Comparison of ENCODE assay signal across 8 cellular contexts in genomic region chr3:36993326-36994283, GRCh38. TPM values are rescaled to one million over a fixed set of nuclear protein-coding genes. Genes with fewer than 3 reads are reported as not detected.
A peak's percentile ranks its signal among the peaks of the same experiment; 100 is the strongest.
DNase-seq lines count a peak whose midpoint lies in the region; ATAC-seq and TF ChIP-seq lines count a peak whose summit lies in the region.

TSS of gene MLH1 (plus strand) at chr3:36993518. CDS start at chr3:36993548, 30 bp downstream.

- H3K27me3 Mint-ChIP-seq in neural progenitor cell (ENCODE audit: insufficient read depth, low read depth) = peaks cover 2% of the 10 kb centered on the region

- H3K9me3 ChIP-seq in neural progenitor cell (ENCODE audit: low read depth) = no peaks in the 10 kb centered on the region

- H3K4me3 ChIP-seq in Jurkat, Clone E6-1 (ENCODE audit: low read length) = peak within 1 kb of the TSS; percentile 82
- peak within 1 kb of the TSS; percentile 97 for H3K4me3 ChIP-seq in fibroblast of the aortic adventitia (ENCODE audit: low read depth, low read length)
- H3K4me3 ChIP-seq in neural progenitor cell = peak within 1 kb of the TSS; percentile 66

- H3K36me3 Mint-ChIP-seq in neural progenitor cell = peaks cover 21% of the 10 kb centered on the region

- DNase-seq in COLO829 (ENCODE audit: low spot score) (peak; percentile 96), fibroblast of the aortic adventitia (ENCODE audit: low read depth) (peak; percentile 100), neural progenitor cell (ENCODE audit: low spot score) (peak; percentile 99), substantia nigra (lab: John Stamatoyannopoulos, UW) (no peak), NCI-H748 (lab: John Stamatoyannopoulos, UW; ENCODE audit: unreplicated experiment) (no peak)
- DNase-seq in Jurkat, Clone E6-1 (ENCODE audit: low read depth, low spot score) = peak; percentile 100
- peak; percentile 93 for DNase-seq in activated T-cell treated with anti-CD3 and anti-CD28 coated beads, Interleukin-2, amount 50 U/mL, for 1 hour

- peaks cover 31% of the 10 kb centered on the region for H4K20me1 ChIP-seq in neural progenitor cell (ENCODE audit: low read depth)

- H3K79me2 ChIP-seq in neural progenitor cell (ENCODE audit: low read depth) = peaks cover 78% of the 10 kb centered on the region

- H3F3A ChIP-seq in neural progenitor cell (ENCODE audit: low read depth) = peaks cover 8% of the 10 kb centered on the region

- peaks cover 35% of the 10 kb centered on the region for H3K4me1 ChIP-seq in neural progenitor cell

- peak within 1 kb of the TSS; percentile 93 for H2AFZ ChIP-seq in neural progenitor cell (replicated peaks)

- peak; percentile 91 for ATAC-seq in GM21576 (IDR thresholded peaks at IDR 0.05; ENCODE audit: unreplicated experiment)

- no peak within 1 kb of the TSS for H3K4me3 Mint-ChIP-seq in neural progenitor cell

- peaks cover 28% of the 10 kb centered on the region for H3K4me1 Mint-ChIP-seq in neural progenitor cell

- peak within 1 kb of the TSS; percentile 97 for H3K27ac ChIP-seq in neural progenitor cell
- peak within 1 kb of the TSS; percentile 100 for H3K27ac ChIP-seq in substantia nigra (ENCODE audit: low read depth, low read length, poor library complexity, severe bottlenecking)

- no peak within 1 kb of the TSS for H3K27ac Mint-ChIP-seq in neural progenitor cell

- H3K9ac ChIP-seq in neural progenitor cell = peak within 1 kb of the TSS; percentile 95

- H3K9me3 Mint-ChIP-seq in neural progenitor cell = no peaks in the 10 kb centered on the region

- no peaks in the 10 kb centered on the region for H3K27me3 ChIP-seq in neural progenitor cell

- TF ChIP-seq CTCF in fibroblast of the aortic adventitia (IDR thresholded peaks at IDR 0.05; ENCODE audit: insufficient read depth, low read length) = no peak
- no peak for TF ChIP-seq CTCF in neural progenitor cell (IDR thresholded peaks at IDR 0.05)

- peaks cover 19% of the 10 kb centered on the region for H3K36me3 ChIP-seq in neural progenitor cell

- peak within 1 kb of the TSS; percentile 91 for H3K4me2 ChIP-seq in neural progenitor cell

RNA-seq across cellular contexts. Expression of gene MLH1, which starts in this region (rescaled TPM):
- 118 TPM for polyA plus RNA-seq in Jurkat, Clone E6-1 (2012; ENCODE audit: insufficient read depth, insufficient read length)
- total RNA-seq in fibroblast of the aortic adventitia (ENCODE audit: low replicate concordance) (56.5 and 63.6 TPM in 2 replicates), neural progenitor cell (ENCODE audit: low replicate concordance) (68.3 and 71.1 TPM in 2 replicates)

Comparison
In these comparisons a context has a peak if more than half of its experiments do, and no peak if none do; other contexts are left out.
1. DNase-seq: peak in COLO829 (single experiment), Jurkat, Clone E6-1 (single experiment), activated T-cell treated with anti-CD3 and anti-CD28 coated beads, Interleukin-2, amount 50 U/mL, for 1 hour (single experiment), fibroblast of the aortic adventitia (single experiment) and neural progenitor cell (single experiment); none in substantia nigra (0 of 49) and NCI-H748 (single experiment).
2. Peak in every context shown above with its lines, with median percentiles within 50 percentile points of each other: H3K4me3 ChIP-seq.